Comparison of ENCODE assay signal across 9 cellular contexts in genomic region chr19:2330632-2331284, GRCh38. TPM values are rescaled to one million over a fixed set of nuclear protein-coding genes. Genes with fewer than 3 reads are reported as not detected.
DNase-seq lines count a peak whose midpoint lies in the region; ATAC-seq and TF ChIP-seq lines count a peak whose summit lies in the region.
"Had no signal": no experiment of that assay in that cellular context is flagged by ENCODE, and none has a peak within 500 bp of the region (broad histone marks: within the 10 kb centered on the region; RNA-seq: fewer than 3 reads in every experiment).

No MANE protein-coding gene starts in this region.

- H3K9me3 Mint-ChIP-seq in central memory CD8-positive, alpha-beta T cell: no peaks in the 10 kb centered on the region

- H3K4me2 ChIP-seq in DND-41 (ENCODE audit: insufficient read depth, low read length) (peak overlapping the region; percentile 90), neuronal stem cell (ENCODE audit: insufficient read depth, low read length, poor library complexity, severe bottlenecking) (no peak overlapping the region)

- H2AFZ ChIP-seq in DND-41 (ENCODE audit: low read depth, low read length) (no peak overlapping the region), neuronal stem cell (ENCODE audit: low read length) (no peak overlapping the region)

- H3K27ac ChIP-seq in DND-41 (ENCODE audit: low read length): peak overlapping the region; percentile 92
- peak overlapping the region; percentile 35 for H3K27ac ChIP-seq in neuronal stem cell (replicated peaks; ENCODE audit: low read length)
- H3K27ac ChIP-seq in suprapubic skin: no peak overlapping the region

- H3K4me1 ChIP-seq in DND-41 (ENCODE audit: insufficient read depth, low read length): peaks cover 69% of the 10 kb centered on the region
- peaks cover 16 to 17% of the 10 kb centered on the region in 2 donors for H3K4me1 ChIP-seq in neuronal stem cell (ENCODE audit: control insufficient read depth in 2 of 2, insufficient read depth in 1 of 2, low read depth in 1 of 2, low read length in 2 of 2)
- peaks cover 69% of the 10 kb centered on the region for H3K4me1 ChIP-seq in suprapubic skin

- H3K79me1 ChIP-seq in neuronal stem cell (ENCODE audit: low read depth, low read length): peaks cover 18% of the 10 kb centered on the region

- H3K27me3 ChIP-seq in DND-41 (ENCODE audit: insufficient read depth, low read length, poor library complexity): no peaks in the 10 kb centered on the region
- no peaks in the 10 kb centered on the region for H3K27me3 ChIP-seq in neuronal stem cell (ENCODE audit: control insufficient read depth in 3 of 3, insufficient read depth in 3 of 3, low read depth in 1 of 3, low read length in 3 of 3)
- H3K27me3 ChIP-seq in suprapubic skin: no peaks in the 10 kb centered on the region
- H3K27me3 ChIP-seq: neutrophil had no signal

- no peak overlapping the region for H2BK12ac ChIP-seq in neuronal stem cell (ENCODE audit: low read length)

- no peak overlapping the region for H3K14ac ChIP-seq in neuronal stem cell (ENCODE audit: low read length)

- H2BK5ac ChIP-seq in neuronal stem cell (ENCODE audit: low read length): no peak overlapping the region

- no peak for TF ChIP-seq POLR2A in suprapubic skin (IDR thresholded peaks at IDR 0.05)

- H4K20me1 ChIP-seq in DND-41 (ENCODE audit: insufficient read depth, low read length): peaks cover 38% of the 10 kb centered on the region

- DNase-seq in DND-41 (no peak), NCI-H187 treated with DMSO at 0.1 percent for 48 hours (lab: John Stamatoyannopoulos, UW) (peak; percentile 48), neuronal stem cell (ENCODE audit: low spot score) (no peak), suprapubic skin (ENCODE audit: low spot score in 2 of 2) (no peak), NOMO-1 treated with dmso at 0.1 percent for 144 hours (lab: John Stamatoyannopoulos, UW; ENCODE audit: unreplicated experiment) (no peak)
- DNase-seq in central memory CD8-positive, alpha-beta T cell (ENCODE audit: low spot score in 2 of 2): no peak

- TF ChIP-seq EP300 in suprapubic skin (IDR thresholded peaks at IDR 0.05): no peak

- peaks cover 39% of the 10 kb centered on the region for H3K36me3 ChIP-seq in DND-41 (ENCODE audit: insufficient read depth, low read length)
- peaks cover 3 to 21% of the 10 kb centered on the region in 2 donors for H3K36me3 ChIP-seq in neuronal stem cell (replicated peaks in 1 of 2; ENCODE audit: control insufficient read depth in 2 of 2, insufficient read depth in 2 of 2, low read length in 2 of 2)
- H3K36me3 ChIP-seq in suprapubic skin: peaks cover 3% of the 10 kb centered on the region
- H3K36me3 ChIP-seq: neutrophil had no signal

- H4K8ac ChIP-seq in neuronal stem cell (ENCODE audit: low read depth, low read length): no peak overlapping the region

- H3K18ac ChIP-seq in neuronal stem cell (ENCODE audit: low read length): no peak overlapping the region

- H3K79me2 ChIP-seq in DND-41 (ENCODE audit: insufficient read depth, low read length): peaks cover 97% of the 10 kb centered on the region

- H3K27ac Mint-ChIP-seq in central memory CD8-positive, alpha-beta T cell (ENCODE audit: low read depth): peak overlapping the region; percentile 94

- no peak overlapping the region for H2AK5ac ChIP-seq in neuronal stem cell (ENCODE audit: low read depth, low read length)

- H4K91ac ChIP-seq in neuronal stem cell (ENCODE audit: low read depth, low read length, poor library complexity): no peak overlapping the region

- H2BK15ac ChIP-seq in neuronal stem cell (ENCODE audit: low read length): peak overlapping the region; percentile 67

- H3K4me3 ChIP-seq in DND-41 (ENCODE audit: low read depth in 1 of 2, low read length in 2 of 2) (peak overlapping the region in 1 of 2 experiments; percentile 43; a peak in 2 of 4 replicates), neuronal stem cell (ENCODE audit: low read length in 2 of 2) (no peak overlapping the region), suprapubic skin (no peak overlapping the region)

- peaks cover 45% of the 10 kb centered on the region for H3K4me1 Mint-ChIP-seq in central memory CD8-positive, alpha-beta T cell

- H3K9ac ChIP-seq in DND-41 (ENCODE audit: low read depth, low read length): peak overlapping the region; percentile 99
- H3K9ac ChIP-seq in neuronal stem cell (ENCODE audit: low read depth, low read length, poor library complexity): peak overlapping the region; percentile 81

- peak overlapping the region; percentile 23 for H3K4me3 Mint-ChIP-seq in central memory CD8-positive, alpha-beta T cell

- no CpG with 5 or more reads among the region's 20 CpGs for WGBS in neuronal stem cell (ENCODE audit: extremely low coverage in 2 of 2, insufficient read length in 2 of 2, insufficient replicate concordance in 1 of 2), 2 donors
- WGBS in suprapubic skin: 34% methylated on average over 3 of the region's 20 CpGs

- no peak overlapping the region for H2BK120ac ChIP-seq in neuronal stem cell (ENCODE audit: low read depth, low read length)

- no peaks in the 10 kb centered on the region for H3K27me3 Mint-ChIP-seq in central memory CD8-positive, alpha-beta T cell

- TF ChIP-seq CTCF in DND-41 (IDR thresholded peaks at IDR 0.05; ENCODE audit: borderline replicate concordance, extremely low read depth, low read length, poor library complexity, severe bottlenecking) (no peak), suprapubic skin (IDR thresholded peaks at IDR 0.05) (no peak)

- no peak overlapping the region for H3K4ac ChIP-seq in neuronal stem cell (ENCODE audit: low read length)

- ATAC-seq in DND-41 (ENCODE audit: insufficient read depth, low read depth): no peak
- ATAC-seq in central memory CD8-positive, alpha-beta T cell (replicated peaks; ENCODE audit: extremely low read depth, poor library complexity, severe bottlenecking): no peak
- no peak for ATAC-seq in GM18907 (IDR thresholded peaks at IDR 0.05; ENCODE audit: unreplicated experiment)
- ATAC-seq in GM18511 (IDR thresholded peaks at IDR 0.05; ENCODE audit: unreplicated experiment): no peak

- peaks cover 27% of the 10 kb centered on the region for H3K36me3 Mint-ChIP-seq in central memory CD8-positive, alpha-beta T cell (ENCODE audit: insufficient read depth)

- H3K9me3 ChIP-seq in DND-41 (ENCODE audit: insufficient read depth, low read length, severe bottlenecking) (no peaks in the 10 kb centered on the region), neuronal stem cell (replicated peaks in 1 of 2; ENCODE audit: control insufficient read depth in 2 of 2, insufficient read depth in 1 of 2, low read depth in 1 of 2, low read length in 2 of 2) (peaks cover 0 to 2% of the 10 kb centered on the region in 2 donors), suprapubic skin (no peaks in the 10 kb centered on the region)
- H3K9me3 ChIP-seq: neutrophil had no signal

- H3K23ac ChIP-seq in neuronal stem cell (ENCODE audit: low read depth, low read length, poor library complexity): no peak overlapping the region

RNA-seq across cellular contexts. Expression of gene SPPL2B, which starts 2.3 kb away (rescaled TPM):
- polyA plus RNA-seq in neuronal stem cell (2013, experiment 1 of 2): 32.8 TPM
- polyA plus RNA-seq in neuronal stem cell (2013, experiment 2 of 2): 31.5 TPM
- total RNA-seq in suprapubic skin: 10 to 100 TPM; 46.8 to 97.6 (median 59.6) TPM

RNA-seq across cellular contexts. Expression of gene LSM7, which starts 2.4 kb away (rescaled TPM):
- 368 TPM for polyA plus RNA-seq in neuronal stem cell (2013, experiment 1 of 2)
- 371 TPM for polyA plus RNA-seq in neuronal stem cell (2013, experiment 2 of 2)
- 100 to 1,000 TPM in 1 of 4 donors, 10 to 100 TPM in 3; 71.2 to 106 (median 87.5) TPM for total RNA-seq in suprapubic skin

RNA-seq across cellular contexts. Expression of gene LINGO3, which starts 22.8 kb away (rescaled TPM):
- 0.99 TPM for polyA plus RNA-seq in neuronal stem cell (2013, experiment 1 of 2)
- 1.1 TPM for polyA plus RNA-seq in neuronal stem cell (2013, experiment 2 of 2)
- not detected for total RNA-seq in suprapubic skin

RNA-seq across cellular contexts. Expression of gene TMPRSS9, which starts 29.3 kb away (rescaled TPM):
- 0.04 TPM for polyA plus RNA-seq in neuronal stem cell (2013, experiment 1 of 2)
- 0.03 TPM for polyA plus RNA-seq in neuronal stem cell (2013, experiment 2 of 2)
- not detected for total RNA-seq in suprapubic skin

RNA-seq across cellular contexts. Expression of gene PEAK3, which starts 48.8 kb away (rescaled TPM):
- not detected for polyA plus RNA-seq in neuronal stem cell (2013, experiment 1 of 2)
- not detected for polyA plus RNA-seq in neuronal stem cell (2013, experiment 2 of 2)
- 1 to 10 TPM in 1 of 4 donors, under 1 TPM in 1, not detected in 2; 0.55 to 1.4 TPM for total RNA-seq in suprapubic skin
